21 cellular contexts compared by ENCODE assay signal in genomic region chr22:27307545-27308279, GRCh38.
DNase-seq lines count a peak whose midpoint lies in the region; TF ChIP-seq lines count a peak whose summit lies in the region.
"Had no signal": no experiment of that assay in that cellular context is flagged by ENCODE, and none has a peak within 500 bp of the region (broad histone marks: within the 10 kb centered on the region; RNA-seq: fewer than 3 reads in every experiment).

No MANE protein-coding gene starts in this region.

- no peak for TF ChIP-seq CTCF in OCI-LY7 (conservative IDR thresholded peaks at IDR 0.05; ENCODE audit: low read length)
- TF ChIP-seq CTCF in nephron (IDR thresholded peaks at IDR 0.05; ENCODE audit: unreplicated experiment in 3 of 3) = no peak
- TF ChIP-seq CTCF in vagina (IDR thresholded peaks at IDR 0.05) = no peak

- no peaks in the 10 kb centered on the region for H3K9me3 ChIP-seq in BLaER1
- H3K9me3 ChIP-seq in OCI-LY7 (ENCODE audit: low read length) = peaks cover 22% of the 10 kb centered on the region; the same call in 1 of the 2 replicates
- no peaks in the 10 kb centered on the region for H3K9me3 ChIP-seq in vagina
- H3K9me3 ChIP-seq: Caco-2 had no signal

- no peak overlapping the region for H3K9ac ChIP-seq in BLaER1

- H3K27me3 Mint-ChIP-seq in nephron (ENCODE audit: low read depth) = peaks cover 7% of the 10 kb centered on the region

- no peak for TF ChIP-seq POLR2A in vagina (IDR thresholded peaks at IDR 0.05)

- H4K20me1 ChIP-seq in BLaER1 = no peaks in the 10 kb centered on the region
- H4K20me1 ChIP-seq in OCI-LY7 (ENCODE audit: insufficient read depth, low read length) = no peaks in the 10 kb centered on the region

- no peaks in the 10 kb centered on the region for H3K27me3 ChIP-seq in BLaER1
- H3K27me3 ChIP-seq in vagina = no peaks in the 10 kb centered on the region

- POLR2A ChIA-PET in OCI-LY7 (lab: Charles Lee) = no interaction called here

- H3K36me3 ChIP-seq in BLaER1 (no peaks in the 10 kb centered on the region), OCI-LY7 (ENCODE audit: insufficient read depth, low read length) (peaks cover 8% of the 10 kb centered on the region), vagina (no peaks in the 10 kb centered on the region)
- H3K36me3 ChIP-seq: HAP-1 had no signal

- CTCF ChIA-PET in OCI-LY7 (lab: Charles Lee; ENCODE audit: unreplicated experiment) = no interaction called here

- intact Hi-C loops in OCI-LY7 (cut with micrococcal nuclease; ENCODE audit: unreplicated experiment) = no loop called here
- intact Hi-C loops in vagina (cut with DNase I) = no loop called here

- no TSS peak for BruUV-seq in OCI-LY7 (replicated peaks; lab: Mats Ljungman, UMichigan)

- H3K4me1 ChIP-seq in BLaER1 = peaks cover 30% of the 10 kb centered on the region
- H3K4me1 ChIP-seq in OCI-LY7 (ENCODE audit: insufficient read depth, low read length, poor library complexity, severe bottlenecking) = peaks cover 16% of the 10 kb centered on the region
- no peaks in the 10 kb centered on the region for H3K4me1 ChIP-seq in vagina
- H3K4me1 ChIP-seq: HAP-1 had no signal

- H3K4me3 Mint-ChIP-seq in nephron = no peak overlapping the region
- H3K4me3 Mint-ChIP-seq: CD4-positive, CD25-positive, alpha-beta regulatory T cell had no signal

- peak overlapping the region; percentile 97 for H2AFZ ChIP-seq in OCI-LY7 (ENCODE audit: low read length)

- H3K4me2 ChIP-seq in BLaER1 = peak overlapping the region; percentile 21; the same call in 1 of the 2 replicates
- H3K4me2 ChIP-seq in OCI-LY7 (ENCODE audit: low read length) = peak overlapping the region; percentile 18; the same call in 1 of the 2 replicates

- DNase-seq in AG20443 (ENCODE audit: low spot score) (peak; percentile 46), OCI-LY7 (ENCODE audit: low spot score) (peak; percentile 44), vagina (ENCODE audit: extremely low spot score in 2 of 2) (no peak), UCSD-AML1 (lab: John Stamatoyannopoulos, UW; ENCODE audit: unreplicated experiment) (no peak), occipital lobe (lab: John Stamatoyannopoulos, UW) (no peak)
- DNase-seq: ACHN; AML-193; Caco-2; CD4-positive, CD25-positive, alpha-beta regulatory T cell; GF-D8; NCI-H1105 treated with DMSO at 0.1 percent for 48 hours; NCI-H1694; NCI-H2081 treated with DMSO at 0.1 percent for 48 hours; NCI-H510A; NCI-H774; PC-3; RPMI8226 had no signal

- no peaks in the 10 kb centered on the region for H3K36me3 Mint-ChIP-seq in nephron (ENCODE audit: low read depth)
- H3K36me3 Mint-ChIP-seq: CD4-positive, CD25-positive, alpha-beta regulatory T cell had no signal

- H3K9me3 Mint-ChIP-seq in nephron = no peaks in the 10 kb centered on the region

- no peaks in the 10 kb centered on the region for H3K9me2 ChIP-seq in OCI-LY7 (ENCODE audit: insufficient read depth, low read length)

- H3K27ac ChIP-seq in BLaER1 (no peak overlapping the region), OCI-LY7 (ENCODE audit: low read depth, low read length, poor library complexity, severe bottlenecking) (no peak overlapping the region), vagina (no peak overlapping the region)

- H3K4me3 ChIP-seq in BLaER1 (no peak overlapping the region), OCI-LY7 (ENCODE audit: low read depth, low read length, poor library complexity, severe bottlenecking) (peak overlapping the region; percentile 18), vagina (no peak overlapping the region)
- H3K4me3 ChIP-seq: HAP-1, K562 had no signal

- H3K79me2 ChIP-seq in OCI-LY7 (ENCODE audit: insufficient read depth, low read depth, low read length) = no peaks in the 10 kb centered on the region

- H3K27ac Mint-ChIP-seq in nephron = peak overlapping the region; percentile 7 to 94 (median 88)
- H3K27ac Mint-ChIP-seq: CD4-positive, CD25-positive, alpha-beta regulatory T cell had no signal

- peaks cover 36% of the 10 kb centered on the region for H3K4me1 Mint-ChIP-seq in nephron

Comparison
In these comparisons a context has a peak if more than half of its experiments do, and no peak if none do; other contexts are left out.
1. DNase-seq: peak in AG20443 (single experiment) and OCI-LY7 (single experiment); none in vagina (0 of 2), UCSD-AML1 (single experiment) and occipital lobe (single experiment).